8 cellular contexts compared by ENCODE assay signal in genomic region chr6:33288942-33289783, GRCh38. TPM values are rescaled to one million over a fixed set of nuclear protein-coding genes. Genes with fewer than 3 reads are reported as not detected.
DNase-seq lines count a peak whose midpoint lies in the region; ATAC-seq and TF ChIP-seq lines count a peak whose summit lies in the region.

Gene PFDN6, plus strand, starts transcription at chr6:33289601. Its CDS starts 256 bp downstream, at chr6:33289857.
Gene WDR46, minus strand, starts transcription at chr6:33289239. Its CDS starts 69 bp downstream, at chr6:33289170.

- H3K9me3 Mint-ChIP-seq in activated T-cell treated with anti-CD3 and anti-CD28 coated beads, Interleukin-2, amount 50 U/mL, for 4 hours, result no peaks in the 10 kb centered on the region

- H3K36me3 Mint-ChIP-seq in activated T-cell treated with anti-CD3 and anti-CD28 coated beads, Interleukin-2, amount 50 U/mL, for 4 hours (ENCODE audit: insufficient read depth), result peaks cover 40% of the 10 kb centered on the region

- H3K27ac ChIP-seq in esophagus squamous epithelium (peak within 1 kb of the TSS; percentile 68 to 92 (median 82)), muscle layer of duodenum (ENCODE audit: low read length) (peak within 1 kb of the TSS; percentile 92)

- intact Hi-C loops in esophagus squamous epithelium (cut with DNase I), result no loop called here

- TF ChIP-seq POLR2A in esophagus squamous epithelium (IDR thresholded peaks at IDR 0.05), result peak in 1 of 4 donors; percentile 45

- in situ Hi-C loops in KBM-7 (cut with MboI; ENCODE audit: low pct_unique_long_range_greater_than_20kb, low sequenced_read_pairs), result no loop called here

- peak; percentile 79 for ATAC-seq in GM21723 (IDR thresholded peaks at IDR 0.05; ENCODE audit: unreplicated experiment)
- ATAC-seq in activated T-cell treated with anti-CD3 and anti-CD28 coated beads, Interleukin-2, amount 50 U/mL, for 4 hours, result peak; percentile 97 to 98

- H3K9me3 ChIP-seq in esophagus squamous epithelium (no peaks in the 10 kb centered on the region), muscle layer of duodenum (ENCODE audit: control insufficient read depth in 1 of 2, low read length in 2 of 2) (no peaks in the 10 kb centered on the region)

- H3K4me1 Mint-ChIP-seq in activated T-cell treated with anti-CD3 and anti-CD28 coated beads, Interleukin-2, amount 50 U/mL, for 4 hours (ENCODE audit: low read depth), result peaks cover 40% of the 10 kb centered on the region

- TF ChIP-seq CTCF in esophagus squamous epithelium (IDR thresholded peaks at IDR 0.05), result no peak

- no peaks in the 10 kb centered on the region for H3K27me3 ChIP-seq in esophagus squamous epithelium
- no peaks in the 10 kb centered on the region for H3K27me3 ChIP-seq in muscle layer of duodenum (ENCODE audit: low read depth, low read length)

- WGBS in esophagus squamous epithelium, 2 donors, result 1 to 2% methylated on average over 21 to 23 of the region's 41 CpGs

- no peaks in the 10 kb centered on the region for H3K27me3 Mint-ChIP-seq in activated T-cell treated with anti-CD3 and anti-CD28 coated beads, Interleukin-2, amount 50 U/mL, for 4 hours (ENCODE audit: low read depth)

- H3K4me3 ChIP-seq in esophagus squamous epithelium, result peak within 1 kb of the TSS; percentile 53 to 84 (median 82)
- peak within 1 kb of the TSS; percentile 97 to 99 for H3K4me3 ChIP-seq in muscle layer of duodenum (ENCODE audit: low read depth in 1 of 2, low read length in 2 of 2)

- H3K36me3 ChIP-seq in esophagus squamous epithelium, result peaks cover 12 to 76% (median 30%) of the 10 kb centered on the region in 3 donors
- peaks cover 22 to 59% of the 10 kb centered on the region in 2 donors for H3K36me3 ChIP-seq in muscle layer of duodenum (ENCODE audit: control insufficient read depth in 1 of 2, insufficient read depth in 2 of 2, low read length in 2 of 2)

- H3K4me3 Mint-ChIP-seq in activated T-cell treated with anti-CD3 and anti-CD28 coated beads, Interleukin-2, amount 50 U/mL, for 4 hours, result peak within 1 kb of the TSS; percentile 98

- DNase-seq in DMS79 treated with DMSO at 0.1 percent for 48 hours (lab: John Stamatoyannopoulos, UW), result peak; percentile 94
- peak; percentile 96 for DNase-seq in KBM-7
- DNase-seq in activated T-cell treated with anti-CD3 and anti-CD28 coated beads, Interleukin-2, amount 50 U/mL, for 4 hours, result peak; percentile 69
- DNase-seq in esophagus squamous epithelium (lab: John Stamatoyannopoulos, UW), result no peak
- peak; percentile 84 for DNase-seq in stimulated activated naive CD4-positive, alpha-beta T cell treated with Interleukin-2 at 50 U/mL for 16 hours (lab: John Stamatoyannopoulos, UW)

- peaks cover 21 to 42% (median 25%) of the 10 kb centered on the region in 3 donors for H3K4me1 ChIP-seq in esophagus squamous epithelium
- peaks cover 14 to 23% of the 10 kb centered on the region in 2 donors for H3K4me1 ChIP-seq in muscle layer of duodenum (ENCODE audit: control insufficient read depth in 1 of 2, insufficient read depth in 2 of 2, low read length in 2 of 2)

TF ChIP-seq in PFSK-1, 5 proteins besides CTCF, POLR2A, EP300 and RAD21:
- TF ChIP-seq REST (IDR thresholded peaks at IDR 0.05; ENCODE audit: insufficient read depth in 1 of 2, low read depth in 2 of 2, low read length in 2 of 2), result no peak
- TF ChIP-seq TAF1 (IDR thresholded peaks at IDR 0.05; ENCODE audit: borderline replicate concordance, insufficient read depth, low read length), result peak; percentile 80; the same call in 1 of the 2 replicates
- no peak for TF ChIP-seq FOXP2 (optimal IDR thresholded peaks at IDR 0.05; ENCODE audit: borderline replicate concordance, extremely low read depth, extremely low read length, insufficient read depth)
- peak; percentile 96 for TF ChIP-seq SIN3A (IDR thresholded peaks at IDR 0.05; ENCODE audit: borderline replicate concordance, insufficient read depth, low read length)
- TF ChIP-seq POLR2AphosphoS5 (IDR thresholded peaks at IDR 0.05; ENCODE audit: low read depth, low read length), result peak; percentile 77; the same call in 1 of the 2 replicates

RNA-seq across cellular contexts. Expression of gene PFDN6, which starts in this region (rescaled TPM):
- 94.4 TPM for polyA plus RNA-seq in PFSK-1 (2012; ENCODE audit: insufficient read length, low read depth)
- 100 to 1,000 TPM; 153 to 157 (median 153) TPM for total RNA-seq in activated T-cell treated with anti-CD3 and anti-CD28 coated beads, Interleukin-2, amount 50 U/mL, for 4 hours
- 10 to 100 TPM; 28.6 to 71.0 (median 43.5) TPM for total RNA-seq in esophagus squamous epithelium

RNA-seq across cellular contexts. Expression of gene WDR46, which starts in this region (rescaled TPM):
- 173 TPM for polyA plus RNA-seq in PFSK-1 (2012; ENCODE audit: insufficient read length, low read depth)
- total RNA-seq in activated T-cell treated with anti-CD3 and anti-CD28 coated beads, Interleukin-2, amount 50 U/mL, for 4 hours, result 100 to 1,000 TPM; 188 to 198 (median 197) TPM
- total RNA-seq in esophagus squamous epithelium, result 10 to 100 TPM; 30.0 to 62.3 (median 55.6) TPM
